In genomic region chr2:11370377-11371098, GRCh38 we compare ENCODE assay signal across 14 cellular contexts. TPM values are rescaled to one million over a fixed set of nuclear protein-coding genes. Genes with fewer than 3 reads are reported as not detected.
DNase-seq lines count a peak whose midpoint lies in the region; ATAC-seq and TF ChIP-seq lines count a peak whose summit lies in the region.
"Had no signal": no experiment of that assay in that cellular context is flagged by ENCODE, and none has a peak within 500 bp of the region (broad histone marks: within the 10 kb centered on the region; RNA-seq: fewer than 3 reads in every experiment).

No MANE protein-coding gene starts in this region.

- no peak overlapping the region for H3K27ac Mint-ChIP-seq in Calu3 (ENCODE audit: unreplicated experiment)
- no peak overlapping the region for H3K27ac Mint-ChIP-seq in activated T-helper 2 cell treated with anti-CD3 and anti-CD28 coated beads, Interferon-gamma antibody, Interleukin-2, Interleukin-4, amounts not matched to agents 10 μg/mL and 5 μg/mL and 100 μg/mL, durations not matched to agents 14 hours and 24 hours and 36 hours
- H3K27ac Mint-ChIP-seq: activated T-helper 17 cell treated with anti-CD3 and anti-CD28 coated beads, Interleukin-2, amount 50 U/mL, for 72 hours had no signal

- peaks cover 13% of the 10 kb centered on the region for H3K27me3 Mint-ChIP-seq in Calu3 (ENCODE audit: unreplicated experiment)
- H3K27me3 Mint-ChIP-seq in activated T-helper 2 cell treated with anti-CD3 and anti-CD28 coated beads, Interferon-gamma antibody, Interleukin-2, Interleukin-4, amounts not matched to agents 10 μg/mL and 5 μg/mL and 100 μg/mL, durations not matched to agents 14 hours and 24 hours and 36 hours (ENCODE audit: low read depth): peaks cover 2% of the 10 kb centered on the region

- H3K4me3 Mint-ChIP-seq in Calu3 (ENCODE audit: low read depth, unreplicated experiment): no peak overlapping the region
- H3K4me3 Mint-ChIP-seq in activated T-helper 2 cell treated with anti-CD3 and anti-CD28 coated beads, Interferon-gamma antibody, Interleukin-2, Interleukin-4, amounts not matched to agents 10 μg/mL and 5 μg/mL and 100 μg/mL, durations not matched to agents 14 hours and 24 hours and 36 hours (ENCODE audit: low read depth): no peak overlapping the region
- H3K4me3 Mint-ChIP-seq: activated T-helper 17 cell treated with anti-CD3 and anti-CD28 coated beads, Interleukin-2, amount 50 U/mL, for 72 hours; central memory CD8-positive, alpha-beta T cell had no signal

- H3K4me3 ChIP-seq in MG63 (no peak overlapping the region), astrocyte of the spinal cord (ENCODE audit: low read depth, low read length) (no peak overlapping the region), lower lobe of right lung (no peak overlapping the region)
- H3K4me3 ChIP-seq: BLaER1 treated with 17β-estradiol and CSF1 and Interleukin-3, amounts not matched to agents 10 nM and 100 nM had no signal

- H3K9me3 ChIP-seq in MG63: no peaks in the 10 kb centered on the region
- H3K9me3 ChIP-seq in lower lobe of right lung: no peaks in the 10 kb centered on the region

- TF ChIP-seq CTCF in Calu3 (IDR thresholded peaks at IDR 0.05; ENCODE audit: unreplicated experiment) (no peak), astrocyte of the spinal cord (IDR thresholded peaks at IDR 0.05; ENCODE audit: low read depth, low read length) (no peak), lower lobe of right lung (IDR thresholded peaks at IDR 0.05) (no peak)

- H3K36me3 Mint-ChIP-seq in Calu3 (ENCODE audit: insufficient read depth, unreplicated experiment): peaks cover 6% of the 10 kb centered on the region
- no peaks in the 10 kb centered on the region for H3K36me3 Mint-ChIP-seq in activated T-helper 2 cell treated with anti-CD3 and anti-CD28 coated beads, Interferon-gamma antibody, Interleukin-2, Interleukin-4, amounts not matched to agents 10 μg/mL and 5 μg/mL and 100 μg/mL, durations not matched to agents 14 hours and 24 hours and 36 hours (ENCODE audit: low read depth)

- in situ Hi-C loops in astrocyte of the spinal cord (cut with HindIII; ENCODE audit: low sequenced_read_pairs): no loop called here

- H3K9me3 Mint-ChIP-seq in Calu3 (ENCODE audit: low read depth, unreplicated experiment): no peaks in the 10 kb centered on the region
- no peaks in the 10 kb centered on the region for H3K9me3 Mint-ChIP-seq in activated T-helper 2 cell treated with anti-CD3 and anti-CD28 coated beads, Interferon-gamma antibody, Interleukin-2, Interleukin-4, amounts not matched to agents 10 μg/mL and 5 μg/mL and 100 μg/mL, durations not matched to agents 14 hours and 24 hours and 36 hours
- H3K9me3 Mint-ChIP-seq: activated T-helper 17 cell treated with anti-CD3 and anti-CD28 coated beads, Interleukin-2, amount 50 U/mL, for 72 hours; central memory CD8-positive, alpha-beta T cell had no signal

- H3K4me1 ChIP-seq in lower lobe of right lung: peaks cover 55% of the 10 kb centered on the region

- H3K4me1 Mint-ChIP-seq in Calu3 (ENCODE audit: low read depth, unreplicated experiment): peaks cover 48% of the 10 kb centered on the region
- no peaks in the 10 kb centered on the region for H3K4me1 Mint-ChIP-seq in activated T-helper 2 cell treated with anti-CD3 and anti-CD28 coated beads, Interferon-gamma antibody, Interleukin-2, Interleukin-4, amounts not matched to agents 10 μg/mL and 5 μg/mL and 100 μg/mL, durations not matched to agents 14 hours and 24 hours and 36 hours (ENCODE audit: low read depth)
- H3K4me1 Mint-ChIP-seq: central memory CD8-positive, alpha-beta T cell had no signal

- CTCF ChIA-PET in Calu3 (lab: Charles Lee): no interaction called here

- peak; percentile 24 to 39 for ATAC-seq in lower lobe of right lung
- ATAC-seq: activated T-helper 17 cell treated with anti-CD3 and anti-CD28 coated beads, Interleukin-2, amount 50 U/mL, for 72 hours had no signal

- no TSS peak for BruUV-seq in Calu3 (replicated peaks; lab: Mats Ljungman, UMichigan)

- no peaks in the 10 kb centered on the region for H3K36me3 ChIP-seq in MG63
- no peaks in the 10 kb centered on the region for H3K36me3 ChIP-seq in lower lobe of right lung
- H3K36me3 ChIP-seq: BLaER1 treated with 17β-estradiol and CSF1 and Interleukin-3, amounts not matched to agents 10 nM and 100 nM had no signal

- H3K27me3 ChIP-seq in MG63 (no peaks in the 10 kb centered on the region), lower lobe of right lung (ENCODE audit: low read depth) (no peaks in the 10 kb centered on the region)
- H3K27me3 ChIP-seq: BLaER1 treated with 17β-estradiol and CSF1 and Interleukin-3, amounts not matched to agents 10 nM and 100 nM had no signal

- H3K27ac ChIP-seq in lower lobe of right lung: no peak overlapping the region
- H3K27ac ChIP-seq: BLaER1 treated with 17β-estradiol and CSF1 and Interleukin-3, amounts not matched to agents 10 nM and 100 nM had no signal

- intact Hi-C loops in Calu3 (cut with micrococcal nuclease; ENCODE audit: unreplicated experiment) (no loop called here), lower lobe of right lung (cut with DNase I) (no loop called here)
- intact Hi-C loops in activated T-helper 2 cell treated with anti-CD3 and anti-CD28 coated beads, Interferon-gamma antibody, Interleukin-2, Interleukin-4, amounts not matched to agents 10 μg/mL and 5 μg/mL and 100 μg/mL, durations not matched to agents 14 hours and 24 hours and 36 hours (cut with micrococcal nuclease): no loop called here

- peak; percentile 73 for DNase-seq in Calu3
- DNase-seq in MG63: peak; percentile 43
- peak; percentile 34 for DNase-seq in astrocyte of the spinal cord (ENCODE audit: low read depth, low spot score)
- DNase-seq in lower lobe of right lung: peak; percentile 67
- DNase-seq in erythroblast (lab: John Stamatoyannopoulos, UW): no peak
- DNase-seq in MV-4-11 (lab: John Stamatoyannopoulos, UW): no peak
- no peak for DNase-seq in OCI-M2 (lab: John Stamatoyannopoulos, UW; ENCODE audit: unreplicated experiment)
- no peak for DNase-seq in activated T-helper 2 cell treated with anti-CD3 and anti-CD28 coated beads, Interferon-gamma antibody, Interleukin-2, Interleukin-4, amounts not matched to agents 10 μg/mL and 5 μg/mL and 100 μg/mL, durations not matched to agents 14 hours and 24 hours and 36 hours (ENCODE audit: low spot score)
- DNase-seq: kidney glomerular epithelial cell, NCI-H2171, nucleus accumbens had no signal

- no peak for TF ChIP-seq POLR2A in erythroblast (IDR thresholded peaks at IDR 0.05; ENCODE audit: low read length)

RNA-seq across cellular contexts. Expression of gene ROCK2, which starts 26.1 kb away (rescaled TPM):
- 30.8 and 35.3 TPM in 2 replicates for total RNA-seq in Calu3 (2022)
- 15.9 and 19.7 TPM in 2 replicates for total RNA-seq in MG63 (2014; rRNA removed; shearing (Covaris generic); ENCODE audit: low replicate concordance)
- total RNA-seq in lower lobe of right lung: 54.3 TPM
- 20.6 and 21.1 TPM in 2 replicates for total RNA-seq in activated T-helper 2 cell treated with anti-CD3 and anti-CD28 coated beads, Interferon-gamma antibody, Interleukin-2, Interleukin-4, amounts not matched to agents 10 μg/mL and 5 μg/mL and 100 μg/mL, durations not matched to agents 14 hours and 24 hours and 36 hours

Comparison
In these comparisons a context has a peak if more than half of its experiments do, and no peak if none do; other contexts are left out.
1. DNase-seq: peak in Calu3 (single experiment), MG63 (single experiment), astrocyte of the spinal cord (single experiment) and lower lobe of right lung (single experiment); none in erythroblast (0 of 2), MV-4-11 (single experiment), OCI-M2 (single experiment) and activated T-helper 2 cell treated with anti-CD3 and anti-CD28 coated beads, Interferon-gamma antibody, Interleukin-2, Interleukin-4, amounts not matched to agents 10 μg/mL and 5 μg/mL and 100 μg/mL, durations not matched to agents 14 hours and 24 hours and 36 hours (single experiment).